ENCODE assay signal across 18 cellular contexts in genomic region chr2:53275743-53276142, GRCh38.
DNase-seq lines count a peak whose midpoint lies in the region; TF ChIP-seq lines count a peak whose summit lies in the region.
"Had no signal": no experiment of that assay in that cellular context is flagged by ENCODE, and none has a peak within 500 bp of the region (broad histone marks: within the 10 kb centered on the region; RNA-seq: fewer than 3 reads in every experiment).

No MANE protein-coding gene starts in this region.

- H3K4me3 Mint-ChIP-seq in MCF 10A (ENCODE audit: unreplicated experiment), result no peak overlapping the region
- H3K4me3 Mint-ChIP-seq in endodermal cell, result no peak overlapping the region
- H3K4me3 Mint-ChIP-seq: HFFc6, T-cell had no signal

- H3K27me3 ChIP-seq in mammary epithelial cell (ENCODE audit: insufficient read depth, low read length), result no peaks in the 10 kb centered on the region
- no peaks in the 10 kb centered on the region for H3K27me3 ChIP-seq in endodermal cell (ENCODE audit: control insufficient read depth, insufficient read depth, low read length, poor library complexity, severe bottlenecking)
- H3K27me3 ChIP-seq: BE2C had no signal

- H3K27ac Mint-ChIP-seq in MCF 10A (ENCODE audit: low read depth, unreplicated experiment) (no peak overlapping the region), endodermal cell (no peak overlapping the region)
- H3K27ac Mint-ChIP-seq: HFFc6, T-cell had no signal

- intact Hi-C loops in mammary epithelial cell (cut with micrococcal nuclease), result loop anchor here (5.0 to 10.0 kb wide), 2 partner anchors 169 to 242 kb away; no protein-coding TSS in a partner anchor
- intact Hi-C loops in MCF 10A (cut with micrococcal nuclease), result no loop called here

- TF ChIP-seq CTCF in mammary epithelial cell (conservative IDR thresholded peaks at IDR 0.05 in 1 of 2, IDR thresholded peaks at IDR 0.05 in 1 of 2; ENCODE audit: extremely low read depth in 1 of 2, insufficient read depth in 1 of 2, low read depth in 1 of 2, low read length in 2 of 2) (peak in 1 of 2 donors; percentile 19), MCF 10A (IDR thresholded peaks at IDR 0.05; ENCODE audit: unreplicated experiment) (no peak), endodermal cell (conservative IDR thresholded peaks at IDR 0.05) (peak; percentile 18)

- POLR2A ChIA-PET in MCF 10A (lab: Yijun Ruan, JAX), result interaction anchor here (0.6 kb wide), 1 partner anchor 57 kb away, joined by 3 read pairs; no protein-coding TSS in a partner anchor

- H4K20me1 ChIP-seq in mammary epithelial cell (ENCODE audit: insufficient read depth, low read length), result no peaks in the 10 kb centered on the region

- dilution Hi-C loops in mammary epithelial cell (cut with HindIII; ENCODE audit: low sequenced_read_pairs), result no loop called here

- no peak overlapping the region for H3K4me3 ChIP-seq in mammary epithelial cell (replicated peaks in 1 of 3; ENCODE audit: insufficient read depth in 1 of 3, low read depth in 2 of 3, low read length in 3 of 3)
- no peak overlapping the region for H3K4me3 ChIP-seq in endodermal cell (ENCODE audit: low read length)
- H3K4me3 ChIP-seq: A549, K562, SK-N-MC had no signal

- H2AFZ ChIP-seq in mammary epithelial cell (ENCODE audit: low read depth, low read length), result no peak overlapping the region

- H3K4me2 ChIP-seq in mammary epithelial cell (ENCODE audit: insufficient read depth, low read depth, low read length), result no peak overlapping the region
- H3K4me2 ChIP-seq: A549 had no signal

- no TSS peak for BruUV-seq in mammary epithelial cell (replicated peaks; lab: Mats Ljungman, UMichigan)
- BruUV-seq in MCF 10A (replicated peaks; lab: Mats Ljungman, UMichigan), result no TSS peak

- in situ Hi-C loops in mammary epithelial cell (cut with MboI; ENCODE audit: low sequenced_read_pairs in 2 of 2), result no loop called here

- H3K9ac ChIP-seq in mammary epithelial cell (ENCODE audit: insufficient read depth, low read length) (no peak overlapping the region), endodermal cell (ENCODE audit: extremely low read depth, low read length, poor library complexity, severe bottlenecking) (no peak overlapping the region)

- H3K36me3 ChIP-seq in mammary epithelial cell (ENCODE audit: insufficient read depth, low read length), result no peaks in the 10 kb centered on the region
- no peaks in the 10 kb centered on the region for H3K36me3 ChIP-seq in endodermal cell (ENCODE audit: control insufficient read depth, insufficient read depth, low read length)
- H3K36me3 ChIP-seq: BE2C had no signal

- no peak overlapping the region for H3K27ac ChIP-seq in mammary epithelial cell (ENCODE audit: insufficient read depth, low read depth, low read length)
- H3K27ac ChIP-seq in endodermal cell (ENCODE audit: low read depth, low read length), result no peak overlapping the region
- H3K27ac ChIP-seq: A549, SK-N-MC had no signal

- H3K9me3 Mint-ChIP-seq in MCF 10A (ENCODE audit: unreplicated experiment) (no peaks in the 10 kb centered on the region), endodermal cell (no peaks in the 10 kb centered on the region)
- H3K9me3 Mint-ChIP-seq: HFFc6 had no signal

- H3K27me3 Mint-ChIP-seq in MCF 10A (ENCODE audit: insufficient read depth, unreplicated experiment) (no peaks in the 10 kb centered on the region), endodermal cell (ENCODE audit: insufficient read depth) (no peaks in the 10 kb centered on the region)
- H3K27me3 Mint-ChIP-seq: T-cell had no signal

- H3K36me3 Mint-ChIP-seq in MCF 10A (ENCODE audit: insufficient read depth, unreplicated experiment) (no peaks in the 10 kb centered on the region), endodermal cell (ENCODE audit: low read depth) (no peaks in the 10 kb centered on the region)
- H3K36me3 Mint-ChIP-seq: T-cell had no signal

- no peaks in the 10 kb centered on the region for H3K4me1 ChIP-seq in mammary epithelial cell (ENCODE audit: insufficient read depth, low read length)
- no peaks in the 10 kb centered on the region for H3K4me1 ChIP-seq in endodermal cell (ENCODE audit: control insufficient read depth, insufficient read depth, low read length)
- H3K4me1 ChIP-seq: A549, BE2C had no signal

- WGBS in mammary epithelial cell (ENCODE audit: low coverage, missing lambda C conversion rate), result 100% methylated on average over 1 of the region's 1 CpG
- 90 to 91% methylated on average over 1 of the region's 1 CpG for WGBS in endodermal cell (ENCODE audit: insufficient coverage in 1 of 2, insufficient read length in 1 of 2), 2 experiments

- H3K9me3 ChIP-seq in mammary epithelial cell (replicated peaks; ENCODE audit: insufficient read depth, low read length) (no peaks in the 10 kb centered on the region), endodermal cell (ENCODE audit: control insufficient read depth, low read length) (no peaks in the 10 kb centered on the region)
- H3K9me3 ChIP-seq: BE2C had no signal

- peak; percentile 17 for DNase-seq in mammary epithelial cell
- no peak for DNase-seq in MCF 10A (ENCODE audit: unreplicated experiment)
- DNase-seq in LHCN-M2 (ENCODE audit: low read depth), result peak; percentile 16
- DNase-seq in endodermal cell, result no peak
- DNase-seq in COR-L47 (lab: John Stamatoyannopoulos, UW), result no peak
- DNase-seq in SKM-1 (lab: John Stamatoyannopoulos, UW; ENCODE audit: unreplicated experiment), result no peak
- DNase-seq in activated T-cell treated with anti-CD3 and anti-CD28 coated beads, Interleukin-2, amount 50 U/mL, for 48 hours, result no peak
- DNase-seq: BE2C, HFFc6, NCI-H1092, NCI-H1436 treated with DMSO at 0.1 percent for 48 hours, NCI-H1930, NCI-H69, SHP77, T-cell had no signal

- H3K79me2 ChIP-seq in mammary epithelial cell (ENCODE audit: insufficient read depth, low read length), result no peaks in the 10 kb centered on the region

- CTCF ChIA-PET in mammary epithelial cell (lab: Charles Lee; ENCODE audit: low non-redundant PET) (no interaction called here), MCF 10A (lab: Yijun Ruan, JAX) (no interaction called here)

- H3K4me1 Mint-ChIP-seq in MCF 10A (ENCODE audit: insufficient read depth, unreplicated experiment), result no peaks in the 10 kb centered on the region
- no peaks in the 10 kb centered on the region for H3K4me1 Mint-ChIP-seq in endodermal cell
- H3K4me1 Mint-ChIP-seq: T-cell had no signal

Comparison
In these comparisons a context has a peak if more than half of its experiments do, and no peak if none do; other contexts are left out.
1. DNase-seq: peak in mammary epithelial cell (single experiment) and LHCN-M2 (single experiment); none in MCF 10A (single experiment), endodermal cell (single experiment), COR-L47 (single experiment), SKM-1 (single experiment) and activated T-cell treated with anti-CD3 and anti-CD28 coated beads, Interleukin-2, amount 50 U/mL, for 48 hours (0 of 2).